ENCODE assay signal across 1 cellular context in genomic region chr6:21141616-21142303, GRCh38.
TF ChIP-seq lines count a peak whose summit lies in the region.

No MANE protein-coding gene starts in this region.

TF ChIP-seq in HepG2, 621 proteins besides CTCF, POLR2A, EP300 and RAD21 (continued from another document):
- TF ChIP-seq ARID5B (CRISPR knock-in tag; IDR thresholded peaks at IDR 0.05) (peak; percentile 44; the same call in 1 of the 2 replicates), ZNF790 (CRISPR knock-in tag; IDR thresholded peaks at IDR 0.05; ENCODE audit: borderline replicate concordance) (no peak), ATM (IDR thresholded peaks at IDR 0.05; ENCODE audit: borderline replicate concordance) (no peak), ZNF552 (CRISPR knock-in tag; IDR thresholded peaks at IDR 0.05; ENCODE audit: borderline replicate concordance) (no peak), ZFP37 (CRISPR knock-in tag; IDR thresholded peaks at IDR 0.05; ENCODE audit: borderline replicate concordance) (no peak), IKZF5 (CRISPR knock-in tag; IDR thresholded peaks at IDR 0.05) (no peak), ATF5 (CRISPR knock-in tag; IDR thresholded peaks at IDR 0.05; ENCODE audit: low read depth) (no peak), ZMYM3 (CRISPR knock-in tag; IDR thresholded peaks at IDR 0.05) (no peak), CBX1 (IDR thresholded peaks at IDR 0.05; ENCODE audit: low read depth) (no peak), ZNF780A (CRISPR knock-in tag; IDR thresholded peaks at IDR 0.05) (no peak), ZNF724P (CRISPR knock-in tag; IDR thresholded peaks at IDR 0.05; ENCODE audit: borderline replicate concordance) (no peak), CENPBD1 (CRISPR knock-in tag; IDR thresholded peaks at IDR 0.05; ENCODE audit: borderline replicate concordance, low read depth) (no peak), ZNF563 (CRISPR knock-in tag; IDR thresholded peaks at IDR 0.05) (no peak), SOX6 (IDR thresholded peaks at IDR 0.05) (no peak), SOX6 (CRISPR knock-in tag; IDR thresholded peaks at IDR 0.05) (peak; percentile 42), CENPX (CRISPR knock-in tag; IDR thresholded peaks at IDR 0.05) (no peak), ZNF720 (CRISPR knock-in tag; IDR thresholded peaks at IDR 0.05) (no peak), ATF2 (CRISPR knock-in tag; IDR thresholded peaks at IDR 0.05) (0 out of 2 replicates have a peak, but pooled peaks have one; percentile 17), ZNF644 (CRISPR knock-in tag; IDR thresholded peaks at IDR 0.05; ENCODE audit: low read depth) (peak; percentile 54; the same call in 1 of the 2 replicates), HOXA5 (CRISPR knock-in tag; IDR thresholded peaks at IDR 0.05) (no peak), SNAPC2 (CRISPR knock-in tag; IDR thresholded peaks at IDR 0.05) (no peak), ARID3A (IDR thresholded peaks at IDR 0.05; ENCODE audit: low read depth, low read length) (no peak), DBP (CRISPR knock-in tag; IDR thresholded peaks at IDR 0.05; ENCODE audit: not compliant biosample characterization) (no peak), ARID2 (CRISPR knock-in tag; IDR thresholded peaks at IDR 0.05; ENCODE audit: borderline replicate concordance) (no peak), ZNF333 (CRISPR knock-in tag; IDR thresholded peaks at IDR 0.05; ENCODE audit: borderline replicate concordance) (no peak)
